14 cellular contexts compared by ENCODE assay signal in the genomic region with DNA sequence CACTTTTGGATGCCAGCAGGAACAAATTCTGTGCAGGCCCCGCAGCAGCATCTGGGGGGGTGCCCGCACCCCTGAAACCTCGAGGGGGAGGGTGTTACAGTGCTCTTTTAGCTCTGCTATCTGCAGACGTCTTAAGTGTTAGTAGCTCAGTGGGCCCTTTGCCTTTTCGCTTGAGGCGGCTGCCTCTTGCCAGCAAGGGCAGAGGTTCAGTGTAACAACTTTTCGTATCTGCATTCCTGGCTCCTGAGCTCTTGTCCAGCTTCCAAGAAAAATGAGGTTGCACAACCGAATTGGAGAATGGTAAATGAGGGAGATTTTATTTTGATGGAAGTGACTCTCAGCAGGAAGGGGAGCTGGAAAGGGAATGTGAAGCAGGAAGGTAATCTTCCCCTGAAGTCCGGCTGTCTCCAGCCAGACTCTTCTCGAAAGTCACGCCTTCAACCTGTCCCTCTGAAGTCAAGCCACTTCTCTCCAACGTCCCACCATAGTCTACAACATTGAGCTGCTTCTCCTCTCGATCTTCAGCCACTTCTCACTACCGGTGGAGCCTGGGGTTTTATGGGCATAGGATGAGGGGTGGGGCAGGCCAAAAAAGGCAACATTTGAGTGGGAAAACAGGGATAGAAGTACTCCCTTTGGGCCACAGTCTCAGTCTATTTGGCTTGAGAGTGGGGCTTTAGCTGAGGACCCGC. TPM values are rescaled to one million over a fixed set of nuclear protein-coding genes. Genes with fewer than 3 reads are reported as not detected.
DNase-seq lines count a peak whose midpoint lies in the region; ATAC-seq, FAIRE-seq and TF ChIP-seq lines count a peak whose summit lies in the region.
"Had no signal": no experiment of that assay in that cellular context is flagged by ENCODE, and none has a peak within 500 bp of the region (broad histone marks: within the 10 kb centered on the region; RNA-seq: fewer than 3 reads in every experiment).

No MANE protein-coding gene starts in this region.

- DNase-seq in EL (peak; percentile 53), astrocyte of the cerebellum (ENCODE audit: low read depth) (peak; percentile 85), Right ventricle myocardium superior (peak; percentile 45), retinal pigment epithelial cell (ENCODE audit: low read depth) (peak; percentile 39), epidermal melanocyte (ENCODE audit: insufficient read length, low spot score) (no peak), T-helper 2 cell (no peak), Kasumi-1 (lab: John Stamatoyannopoulos, UW) (no peak), frontal cortex (ENCODE audit: low spot score in 2 of 2) (no peak)
- DNase-seq: activated CD4-positive, alpha-beta memory T cell treated with anti-CD3 and anti-CD28 coated beads, Interleukin-2, amount 10 ng/mL, durations not matched to agents 7 days and 5 days; CD4-positive, alpha-beta T cell; erythroblast; NCI-H1417 treated with DMSO at 0.1 percent for 48 hours; NK-92 treated with Interleukin-12 subunit alpha and Interleukin-12 subunit beta, amount 100 ng/mL, for 24 hours had no signal

- in situ Hi-C loops in astrocyte of the cerebellum (cut with HindIII; ENCODE audit: low sequenced_read_pairs), result no loop called here

- no peak for FAIRE-seq in frontal cortex (lab: Jason Lieb, UNC)

- no peak overlapping the region for H3K4me3 ChIP-seq in astrocyte of the cerebellum (ENCODE audit: low read depth, low read length)
- H3K4me3 ChIP-seq in retinal pigment epithelial cell (ENCODE audit: low read length), result no peak overlapping the region

- TF ChIP-seq CTCF in astrocyte of the cerebellum (IDR thresholded peaks at IDR 0.05; ENCODE audit: low read depth, low read length, missing control alignments), result no peak
- TF ChIP-seq CTCF in retinal pigment epithelial cell (conservative IDR thresholded peaks at IDR 0.05; ENCODE audit: low read depth, low read length), result no peak

- intact Hi-C loops in Right ventricle myocardium superior (cut with DNase I), result no loop called here

- peak; percentile 94 for ATAC-seq in Right ventricle myocardium superior (ENCODE audit: poor library complexity)

RNA-seq across cellular contexts. Expression of a gene that starts 17.8 kb away (rescaled TPM):
- 0.22 TPM for total RNA-seq in Right ventricle myocardium superior
- 3.7 TPM for total RNA-seq in frontal cortex

RNA-seq across cellular contexts. Expression of a gene that starts 29.2 kb away (rescaled TPM):
- total RNA-seq in Right ventricle myocardium superior, result 0.43 TPM
- 6.9 TPM for total RNA-seq in frontal cortex

RNA-seq across cellular contexts. Expression of a gene that starts 29.8 kb away (rescaled TPM):
- 0.75 TPM for total RNA-seq in Right ventricle myocardium superior
- total RNA-seq in frontal cortex, result 5.3 TPM

RNA-seq across cellular contexts. Expression of a gene that starts 39.9 kb away (rescaled TPM):
- total RNA-seq in Right ventricle myocardium superior (not detected), frontal cortex (not detected)
- total RNA-seq: activated CD4-positive, alpha-beta memory T cell treated with anti-CD3 and anti-CD28 coated beads, Interleukin-2, amount 10 ng/mL, durations not matched to agents 7 days and 5 days; CD4-positive, alpha-beta T cell; skeletal muscle tissue had no signal

RNA-seq across cellular contexts. Expression of a gene that starts 53.5 kb away (rescaled TPM):
- total RNA-seq in Right ventricle myocardium superior (0.51 TPM), frontal cortex (6.9 TPM)

Comparison
In these comparisons a context has a peak if more than half of its experiments do, and no peak if none do; other contexts are left out.
1. DNase-seq: peak in EL (single experiment), astrocyte of the cerebellum (single experiment), Right ventricle myocardium superior (single experiment) and retinal pigment epithelial cell (single experiment); none in epidermal melanocyte (single experiment), T-helper 2 cell (0 of 5), Kasumi-1 (0 of 2) and frontal cortex (0 of 2).